1 cellular context compared by ENCODE assay signal in the genomic region with DNA sequence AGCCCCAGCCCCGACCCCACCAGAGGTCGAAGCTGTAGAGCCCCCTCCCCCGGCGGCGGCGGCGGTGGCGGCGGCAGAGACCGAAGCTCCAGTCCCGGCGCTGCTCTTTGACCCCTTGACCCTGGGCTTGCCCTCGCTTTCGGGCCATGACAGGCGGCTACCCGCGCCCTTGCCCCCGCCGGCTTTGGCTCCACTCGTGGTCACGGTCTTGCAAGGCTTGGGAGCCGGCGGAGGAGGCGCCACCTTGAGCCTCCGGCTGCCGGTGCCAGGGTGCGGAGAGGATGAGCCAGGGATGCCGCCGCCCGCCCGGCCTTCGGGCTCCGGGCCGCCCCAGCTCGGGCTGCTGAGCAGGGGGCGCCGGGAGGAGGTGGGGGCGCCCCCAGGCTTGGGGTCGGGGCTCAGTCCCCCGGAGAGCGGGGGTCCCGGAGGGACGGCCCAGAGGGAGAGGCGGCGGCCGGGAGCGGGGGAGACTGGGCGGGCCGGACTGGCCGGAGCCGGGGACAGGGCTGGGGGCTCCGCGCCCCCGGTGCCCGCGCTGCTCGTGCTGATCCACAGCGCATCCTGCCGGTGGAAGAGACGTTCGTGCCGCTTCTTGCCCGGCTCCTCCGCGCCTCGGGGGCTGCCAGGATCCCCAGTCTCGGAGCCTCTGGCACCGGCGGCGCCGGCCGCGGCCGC.
TF ChIP-seq lines count a peak whose summit lies in the region.

No MANE protein-coding gene starts in this region.

TF ChIP-seq in HepG2, 621 proteins besides CTCF, POLR2A, EP300 and RAD21 (continued from another document and continues in another):
- no peak for TF ChIP-seq ZNF710 (CRISPR knock-in tag; IDR thresholded peaks at IDR 0.05; ENCODE audit: borderline replicate concordance)
- TF ChIP-seq, protein P1, sequence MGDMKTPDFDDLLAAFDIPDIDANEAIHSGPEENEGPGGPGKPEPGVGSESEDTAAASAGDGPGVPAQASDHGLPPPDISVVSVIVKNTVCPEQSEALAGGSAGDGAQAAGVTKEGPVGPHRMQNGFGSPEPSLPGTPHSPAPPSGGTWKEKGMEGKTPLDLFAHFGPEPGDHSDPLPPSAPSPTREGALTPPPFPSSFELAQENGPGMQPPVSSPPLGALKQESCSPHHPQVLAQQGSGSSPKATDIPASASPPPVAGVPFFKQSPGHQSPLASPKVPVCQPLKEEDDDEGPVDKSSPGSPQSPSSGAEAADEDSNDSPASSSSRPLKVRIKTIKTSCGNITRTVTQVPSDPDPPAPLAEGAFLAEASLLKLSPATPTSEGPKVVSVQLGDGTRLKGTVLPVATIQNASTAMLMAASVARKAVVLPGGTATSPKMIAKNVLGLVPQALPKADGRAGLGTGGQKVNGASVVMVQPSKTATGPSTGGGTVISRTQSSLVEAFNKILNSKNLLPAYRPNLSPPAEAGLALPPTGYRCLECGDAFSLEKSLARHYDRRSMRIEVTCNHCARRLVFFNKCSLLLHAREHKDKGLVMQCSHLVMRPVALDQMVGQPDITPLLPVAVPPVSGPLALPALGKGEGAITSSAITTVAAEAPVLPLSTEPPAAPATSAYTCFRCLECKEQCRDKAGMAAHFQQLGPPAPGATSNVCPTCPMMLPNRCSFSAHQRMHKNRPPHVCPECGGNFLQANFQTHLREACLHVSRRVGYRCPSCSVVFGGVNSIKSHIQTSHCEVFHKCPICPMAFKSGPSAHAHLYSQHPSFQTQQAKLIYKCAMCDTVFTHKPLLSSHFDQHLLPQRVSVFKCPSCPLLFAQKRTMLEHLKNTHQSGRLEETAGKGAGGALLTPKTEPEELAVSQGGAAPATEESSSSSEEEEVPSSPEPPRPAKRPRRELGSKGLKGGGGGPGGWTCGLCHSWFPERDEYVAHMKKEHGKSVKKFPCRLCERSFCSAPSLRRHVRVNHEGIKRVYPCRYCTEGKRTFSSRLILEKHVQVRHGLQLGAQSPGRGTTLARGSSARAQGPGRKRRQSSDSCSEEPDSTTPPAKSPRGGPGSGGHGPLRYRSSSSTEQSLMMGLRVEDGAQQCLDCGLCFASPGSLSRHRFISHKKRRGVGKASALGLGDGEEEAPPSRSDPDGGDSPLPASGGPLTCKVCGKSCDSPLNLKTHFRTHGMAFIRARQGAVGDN (CRISPR knock-in tag; IDR thresholded peaks at IDR 0.05) = peak; percentile 57; the same call in 1 of the 2 replicates
- peak; percentile 39; the same call in 1 of the 2 replicates for TF ChIP-seq ZMYM3 (CRISPR knock-in tag; IDR thresholded peaks at IDR 0.05)
- no peak for TF ChIP-seq ZNF432 (CRISPR knock-in tag; IDR thresholded peaks at IDR 0.05; ENCODE audit: borderline replicate concordance)
- TF ChIP-seq SIX1 (CRISPR knock-in tag; IDR thresholded peaks at IDR 0.05; ENCODE audit: borderline replicate concordance) = no peak
- peak; percentile 38 for TF ChIP-seq HNRNPLL (IDR thresholded peaks at IDR 0.05; ENCODE audit: low read depth, low read length, poor library complexity, severe bottlenecking)
- no peak for TF ChIP-seq NAIF1 (CRISPR knock-in tag; IDR thresholded peaks at IDR 0.05; ENCODE audit: borderline replicate concordance)
- TF ChIP-seq TAF15 (IDR thresholded peaks at IDR 0.05; ENCODE audit: low read depth, low read length, poor library complexity, severe bottlenecking) = no peak
- no peak for TF ChIP-seq NFE2L1 (CRISPR knock-in tag; IDR thresholded peaks at IDR 0.05; ENCODE audit: borderline replicate concordance)
- TF ChIP-seq JUND (CRISPR knock-in tag; IDR thresholded peaks at IDR 0.05) = no peak
- TF ChIP-seq, protein P2, sequence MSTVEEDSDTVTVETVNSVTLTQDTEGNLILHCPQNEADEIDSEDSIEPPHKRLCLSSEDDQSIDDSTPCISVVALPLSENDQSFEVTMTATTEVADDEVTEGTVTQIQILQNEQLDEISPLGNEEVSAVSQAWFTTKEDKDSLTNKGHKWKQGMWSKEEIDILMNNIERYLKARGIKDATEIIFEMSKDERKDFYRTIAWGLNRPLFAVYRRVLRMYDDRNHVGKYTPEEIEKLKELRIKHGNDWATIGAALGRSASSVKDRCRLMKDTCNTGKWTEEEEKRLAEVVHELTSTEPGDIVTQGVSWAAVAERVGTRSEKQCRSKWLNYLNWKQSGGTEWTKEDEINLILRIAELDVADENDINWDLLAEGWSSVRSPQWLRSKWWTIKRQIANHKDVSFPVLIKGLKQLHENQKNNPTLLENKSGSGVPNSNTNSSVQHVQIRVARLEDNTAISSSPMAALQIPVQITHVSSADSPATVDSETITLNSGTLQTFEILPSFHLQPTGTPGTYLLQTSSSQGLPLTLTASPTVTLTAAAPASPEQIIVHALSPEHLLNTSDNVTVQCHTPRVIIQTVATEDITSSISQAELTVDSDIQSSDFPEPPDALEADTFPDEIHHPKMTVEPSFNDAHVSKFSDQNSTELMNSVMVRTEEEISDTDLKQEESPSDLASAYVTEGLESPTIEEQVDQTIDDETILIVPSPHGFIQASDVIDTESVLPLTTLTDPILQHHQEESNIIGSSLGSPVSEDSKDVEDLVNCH (CRISPR knock-in tag; IDR thresholded peaks at IDR 0.05) = no peak
- TF ChIP-seq ARHGAP35 (CRISPR knock-in tag; IDR thresholded peaks at IDR 0.05; ENCODE audit: borderline replicate concordance) = no peak
- TF ChIP-seq ZNF431 (CRISPR knock-in tag; IDR thresholded peaks at IDR 0.05; ENCODE audit: borderline replicate concordance, low read depth) = no peak
- no peak for TF ChIP-seq RARA (CRISPR knock-in tag; IDR thresholded peaks at IDR 0.05)
- 0 out of 2 replicates have a peak, but pooled peaks have one; percentile 19 for TF ChIP-seq HNF4A (CRISPR knock-in tag; IDR thresholded peaks at IDR 0.05)
- no peak for TF ChIP-seq ZNF749 (CRISPR knock-in tag; IDR thresholded peaks at IDR 0.05; ENCODE audit: borderline replicate concordance)
- no peak for TF ChIP-seq GLI4 (CRISPR knock-in tag; IDR thresholded peaks at IDR 0.05; ENCODE audit: borderline replicate concordance)
- TF ChIP-seq ZNF292 (CRISPR knock-in tag; IDR thresholded peaks at IDR 0.05; ENCODE audit: borderline replicate concordance, low read depth) = no peak
- TF ChIP-seq ZFX (CRISPR knock-in tag; IDR thresholded peaks at IDR 0.05; ENCODE audit: low read depth) = no peak
- TF ChIP-seq SKI (IDR thresholded peaks at IDR 0.05; ENCODE audit: partially characterized antibody) = no peak
- no peak for TF ChIP-seq ZNF557 (CRISPR knock-in tag; IDR thresholded peaks at IDR 0.05)
- no peak for TF ChIP-seq EEA1 (CRISPR knock-in tag; IDR thresholded peaks at IDR 0.05; ENCODE audit: borderline replicate concordance)
- no peak for TF ChIP-seq FOXP1 (IDR thresholded peaks at IDR 0.05)
- no peak for TF ChIP-seq FOXP1 (CRISPR knock-in tag; IDR thresholded peaks at IDR 0.05)
- no peak for TF ChIP-seq HNRNPH1 (optimal IDR thresholded peaks at IDR 0.05; ENCODE audit: low read depth, low read length)
- TF ChIP-seq, protein P3, sequence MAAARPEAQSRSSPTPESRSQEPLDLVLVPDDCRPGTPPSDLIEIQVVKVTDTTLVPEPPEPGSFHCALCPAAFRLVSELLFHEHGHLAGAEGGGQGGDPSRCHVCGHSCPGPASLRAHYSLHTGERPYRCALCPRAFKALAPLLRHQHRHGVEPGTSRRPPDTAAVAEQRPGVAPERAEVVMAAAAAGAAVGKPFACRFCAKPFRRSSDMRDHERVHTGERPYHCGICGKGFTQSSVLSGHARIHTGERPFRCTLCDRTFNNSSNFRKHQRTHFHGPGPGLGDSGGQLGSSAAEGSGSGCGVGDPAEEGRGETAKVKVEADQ (CRISPR knock-in tag; IDR thresholded peaks at IDR 0.05; ENCODE audit: borderline replicate concordance) = no peak
- TF ChIP-seq ZFP91 (CRISPR knock-in tag; IDR thresholded peaks at IDR 0.05; ENCODE audit: borderline replicate concordance) = peak; percentile 49; the same call in 1 of the 2 replicates
- TF ChIP-seq SPEN (CRISPR knock-in tag; IDR thresholded peaks at IDR 0.05; ENCODE audit: low read depth) = no peak
- no peak for TF ChIP-seq GATA4 (IDR thresholded peaks at IDR 0.05; ENCODE audit: borderline replicate concordance, low read depth)
- TF ChIP-seq GATAD2A (CRISPR knock-in tag; IDR thresholded peaks at IDR 0.05) = no peak
- TF ChIP-seq MED13 (CRISPR knock-in tag; IDR thresholded peaks at IDR 0.05) = no peak
- no peak for TF ChIP-seq ZNF672 (CRISPR knock-in tag; IDR thresholded peaks at IDR 0.05)
- TF ChIP-seq HOXD1 (CRISPR knock-in tag; IDR thresholded peaks at IDR 0.05) = no peak
- TF ChIP-seq ZNF337 (CRISPR knock-in tag; IDR thresholded peaks at IDR 0.05; ENCODE audit: borderline replicate concordance, low read depth) = no peak
- TF ChIP-seq YEATS2 (CRISPR knock-in tag; IDR thresholded peaks at IDR 0.05; ENCODE audit: borderline replicate concordance) = no peak
- TF ChIP-seq KDM6A (CRISPR knock-in tag; IDR thresholded peaks at IDR 0.05; ENCODE audit: low read depth) = no peak
- TF ChIP-seq NR2F6 (IDR thresholded peaks at IDR 0.05) = no peak
- peak; percentile 46; the same call in 1 of the 2 replicates for TF ChIP-seq NR2F6 (CRISPR knock-in tag; IDR thresholded peaks at IDR 0.05)
- TF ChIP-seq SATB2 (CRISPR knock-in tag; IDR thresholded peaks at IDR 0.05) = no peak
- TF ChIP-seq, protein P4, sequence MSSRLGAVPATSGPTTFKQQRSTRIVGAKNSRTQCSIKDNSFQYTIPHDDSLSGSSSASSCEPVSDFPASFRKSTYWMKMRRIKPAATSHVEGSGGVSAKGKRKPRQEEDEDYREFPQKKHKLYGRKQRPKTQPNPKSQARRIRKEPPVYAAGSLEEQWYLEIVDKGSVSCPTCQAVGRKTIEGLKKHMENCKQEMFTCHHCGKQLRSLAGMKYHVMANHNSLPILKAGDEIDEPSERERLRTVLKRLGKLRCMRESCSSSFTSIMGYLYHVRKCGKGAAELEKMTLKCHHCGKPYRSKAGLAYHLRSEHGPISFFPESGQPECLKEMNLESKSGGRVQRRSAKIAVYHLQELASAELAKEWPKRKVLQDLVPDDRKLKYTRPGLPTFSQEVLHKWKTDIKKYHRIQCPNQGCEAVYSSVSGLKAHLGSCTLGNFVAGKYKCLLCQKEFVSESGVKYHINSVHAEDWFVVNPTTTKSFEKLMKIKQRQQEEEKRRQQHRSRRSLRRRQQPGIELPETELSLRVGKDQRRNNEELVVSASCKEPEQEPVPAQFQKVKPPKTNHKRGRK (CRISPR knock-in tag; IDR thresholded peaks at IDR 0.05) = no peak
- TF ChIP-seq ZNF639 (CRISPR knock-in tag; conservative IDR thresholded peaks at IDR 0.05) = no peak
- no peak for TF ChIP-seq JUN (CRISPR knock-in tag; IDR thresholded peaks at IDR 0.05)
- TF ChIP-seq ZNF552 (CRISPR knock-in tag; IDR thresholded peaks at IDR 0.05; ENCODE audit: borderline replicate concordance) = no peak
- TF ChIP-seq ZNF674 (CRISPR knock-in tag; IDR thresholded peaks at IDR 0.05; ENCODE audit: low read depth) = no peak
- TF ChIP-seq, protein P5, sequence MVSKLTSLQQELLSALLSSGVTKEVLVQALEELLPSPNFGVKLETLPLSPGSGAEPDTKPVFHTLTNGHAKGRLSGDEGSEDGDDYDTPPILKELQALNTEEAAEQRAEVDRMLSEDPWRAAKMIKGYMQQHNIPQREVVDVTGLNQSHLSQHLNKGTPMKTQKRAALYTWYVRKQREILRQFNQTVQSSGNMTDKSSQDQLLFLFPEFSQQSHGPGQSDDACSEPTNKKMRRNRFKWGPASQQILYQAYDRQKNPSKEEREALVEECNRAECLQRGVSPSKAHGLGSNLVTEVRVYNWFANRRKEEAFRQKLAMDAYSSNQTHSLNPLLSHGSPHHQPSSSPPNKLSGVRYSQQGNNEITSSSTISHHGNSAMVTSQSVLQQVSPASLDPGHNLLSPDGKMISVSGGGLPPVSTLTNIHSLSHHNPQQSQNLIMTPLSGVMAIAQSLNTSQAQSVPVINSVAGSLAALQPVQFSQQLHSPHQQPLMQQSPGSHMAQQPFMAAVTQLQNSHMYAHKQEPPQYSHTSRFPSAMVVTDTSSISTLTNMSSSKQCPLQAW (CRISPR knock-in tag; IDR thresholded peaks at IDR 0.05) = 0 out of 2 replicates have a peak, but pooled peaks have one; percentile 4
- TF ChIP-seq MTF2 (CRISPR knock-in tag; IDR thresholded peaks at IDR 0.05; ENCODE audit: borderline replicate concordance) = peak; percentile 37; the same call in 1 of the 2 replicates
- no peak for TF ChIP-seq SUZ12 (IDR thresholded peaks at IDR 0.05; ENCODE audit: low read depth, low read length)
- no peak for TF ChIP-seq MAF1 (CRISPR knock-in tag; IDR thresholded peaks at IDR 0.05; ENCODE audit: borderline replicate concordance)
- no peak for TF ChIP-seq HNRNPUL1 (IDR thresholded peaks at IDR 0.05; ENCODE audit: low read depth, low read length)
- no peak for TF ChIP-seq STAT5B (CRISPR knock-in tag; IDR thresholded peaks at IDR 0.05)
- no peak for TF ChIP-seq HMG20A (CRISPR knock-in tag; IDR thresholded peaks at IDR 0.05; ENCODE audit: borderline replicate concordance)
- no peak for TF ChIP-seq NRL (CRISPR knock-in tag; IDR thresholded peaks at IDR 0.05; ENCODE audit: borderline replicate concordance)
- no peak for TF ChIP-seq ZFP82 (CRISPR knock-in tag; IDR thresholded peaks at IDR 0.05; ENCODE audit: borderline replicate concordance)
- no peak for TF ChIP-seq ZNF160 (CRISPR knock-in tag; IDR thresholded peaks at IDR 0.05)
